Comparison of ENCODE assay signal across 18 cellular contexts in genomic region chr7:47150497-47151260, GRCh38.
"Had no signal": no experiment of that assay in that cellular context is flagged by ENCODE, and none has a peak within 500 bp of the region (broad histone marks: within the 10 kb centered on the region; RNA-seq: fewer than 3 reads in every experiment).

No MANE protein-coding gene starts in this region.

- DNase-seq: activated CD4-positive, alpha-beta T cell treated with anti-CD3 and anti-CD28 coated beads for 4 hours; activated CD8-positive, alpha-beta T cell treated with anti-CD3 and anti-CD28 coated beads for 36 hours; activated effector memory CD4-positive, alpha-beta T cell treated with Interleukin-2 at 50 U/mL for 16 hours; activated naive CD4-positive, alpha-beta T cell treated with anti-CD3 and anti-CD28 coated beads, Interleukin-2, amount 50 U/mL, for 16 hours; activated T-cell treated with anti-CD3 and anti-CD28 coated beads, Interleukin-2, amount 50 U/mL, for 4 hours; caudate nucleus; glutamatergic neuron; hypothalamus; left ventricle myocardium superior; nucleus accumbens; right cardiac atrium; spleen; stimulated activated naive CD8-positive, alpha-beta T cell treated with anti-CD3 and anti-CD28 coated beads, Interleukin-15, amount 100 ng/mL, for 72 hours; T-helper 2 cell had no signal

- H3K9me3 ChIP-seq: spleen had no signal

- H3K4me3 Mint-ChIP-seq: activated CD8-positive, alpha-beta T cell treated with anti-CD3 and anti-CD28 coated beads for 36 hours; activated T-cell treated with anti-CD3 and anti-CD28 coated beads, Interleukin-2, amount 50 U/mL, for 4 hours; nephron; stimulated activated naive CD8-positive, alpha-beta T cell treated with anti-CD3 and anti-CD28 coated beads, Interleukin-15, amount 100 ng/mL, for 72 hours; type B pancreatic cell; WTC11 had no signal

- H3K27me3 ChIP-seq: spleen had no signal

- ATAC-seq: activated CD8-positive, alpha-beta T cell treated with anti-CD3 and anti-CD28 coated beads for 36 hours; activated T-cell treated with anti-CD3 and anti-CD28 coated beads, Interleukin-2, amount 50 U/mL, for 4 hours; left ventricle myocardium superior; right cardiac atrium; stimulated activated naive CD8-positive, alpha-beta T cell treated with anti-CD3 and anti-CD28 coated beads, Interleukin-15, amount 100 ng/mL, for 72 hours; WTC11 had no signal

- H3K4me1 Mint-ChIP-seq: stimulated activated naive CD8-positive, alpha-beta T cell treated with anti-CD3 and anti-CD28 coated beads, Interleukin-15, amount 100 ng/mL, for 72 hours had no signal

- H3K27ac Mint-ChIP-seq: activated CD8-positive, alpha-beta T cell treated with anti-CD3 and anti-CD28 coated beads for 36 hours; progenitor cell of endocrine pancreas; stimulated activated naive CD8-positive, alpha-beta T cell treated with anti-CD3 and anti-CD28 coated beads, Interleukin-15, amount 100 ng/mL, for 72 hours; type B pancreatic cell; WTC11 had no signal

- H3K36me3 Mint-ChIP-seq: type B pancreatic cell, WTC11 had no signal

- H3K9me3 Mint-ChIP-seq: activated CD8-positive, alpha-beta T cell treated with anti-CD3 and anti-CD28 coated beads for 36 hours; activated T-cell treated with anti-CD3 and anti-CD28 coated beads, Interleukin-2, amount 50 U/mL, for 4 hours; nephron; stimulated activated naive CD8-positive, alpha-beta T cell treated with anti-CD3 and anti-CD28 coated beads, Interleukin-15, amount 100 ng/mL, for 72 hours had no signal

- H3K4me3 ChIP-seq: spleen had no signal

- H3K36me3 ChIP-seq: spleen had no signal
